Comparison of ENCODE assay signal across 28 cellular contexts in the genomic region with DNA sequence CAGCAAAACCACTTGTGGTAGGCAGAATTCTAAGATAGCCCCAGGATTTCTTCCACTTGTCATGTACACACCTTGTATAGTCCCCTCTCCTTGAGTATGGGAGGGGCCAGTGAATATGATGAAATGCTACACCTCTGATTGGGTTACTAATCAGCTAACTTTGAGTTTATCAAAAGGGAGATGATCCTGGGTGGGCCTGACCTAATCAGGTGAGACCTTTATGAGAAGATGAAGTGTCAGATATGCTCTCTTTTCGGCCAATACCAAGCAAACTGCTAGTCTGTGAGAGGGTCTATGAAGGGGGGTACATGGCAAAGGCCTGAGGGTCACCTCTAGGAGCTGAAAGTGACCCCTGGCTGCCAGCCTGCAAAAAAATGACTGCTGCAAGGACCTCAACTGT.
"Had no signal": no experiment of that assay in that cellular context is flagged by ENCODE, and none has a peak within 500 bp of the region (broad histone marks: within the 10 kb centered on the region; RNA-seq: fewer than 3 reads in every experiment).

No MANE protein-coding gene starts in this region.

- ATAC-seq: effector memory CD8-positive, alpha-beta T cell; esophagus mucosa; foreskin keratinocyte; gastrocnemius medialis; gastroesophageal sphincter; heart left ventricle; heart right ventricle had no signal

- H3K4me3 Mint-ChIP-seq: dendritic cell treated with granulocyte-macrophage colony-stimulating factor and Interleukin-4, amounts not matched to agents 40 ng/mL and 50 ng/mL, for 4 days; effector memory CD8-positive, alpha-beta T cell; endodermal cell had no signal

- H3K4me1 ChIP-seq: colonic mucosa, esophagus squamous epithelium, foreskin keratinocyte, gastrocnemius medialis, gastroesophageal sphincter, heart left ventricle, heart right ventricle had no signal

- H3K27me3 ChIP-seq: colonic mucosa, gastrocnemius medialis, hepatocyte had no signal

- H3K27ac Mint-ChIP-seq: dendritic cell treated with granulocyte-macrophage colony-stimulating factor and Interleukin-4, amounts not matched to agents 40 ng/mL and 50 ng/mL, for 4 days; effector memory CD8-positive, alpha-beta T cell; endodermal cell had no signal

- H3K9me3 ChIP-seq: colonic mucosa, esophagus squamous epithelium, gastrocnemius medialis, gastroesophageal sphincter, heart left ventricle, heart right ventricle had no signal

- H3K4me2 ChIP-seq: hepatocyte had no signal

- H3K36me3 ChIP-seq: colonic mucosa, esophagus squamous epithelium, gastrocnemius medialis, gastroesophageal sphincter, heart left ventricle, heart right ventricle had no signal

- H3K4me3 ChIP-seq: colonic mucosa, coronary artery, dorsolateral prefrontal cortex, esophagus squamous epithelium, gastrocnemius medialis, gastroesophageal sphincter, heart left ventricle, heart right ventricle, hepatocyte had no signal

- H3K79me2 ChIP-seq: hepatocyte had no signal

- H3K27ac ChIP-seq: colonic mucosa, coronary artery, dorsolateral prefrontal cortex, epithelial cell of prostate, esophagus squamous epithelium, foreskin keratinocyte, gastrocnemius medialis, gastroesophageal sphincter, heart left ventricle, heart right ventricle, hepatocyte had no signal

- FAIRE-seq: colon, endometrium, endothelial cell of umbilical vein had no signal

- H2AFZ ChIP-seq: hepatocyte had no signal

- H3K9me3 Mint-ChIP-seq: dendritic cell treated with granulocyte-macrophage colony-stimulating factor and Interleukin-4, amounts not matched to agents 40 ng/mL and 50 ng/mL, for 4 days; effector memory CD8-positive, alpha-beta T cell; endodermal cell had no signal

- DNase-seq: colonic mucosa; cortex of kidney; dermis blood vessel endothelial cell; dorsolateral prefrontal cortex; effector CD4-positive, alpha-beta T cell; effector CD8-positive, alpha-beta T cell; effector memory CD4-positive, alpha-beta T cell; effector memory CD8-positive, alpha-beta T cell; endodermal cell; erythroblast; esophagus squamous epithelium; foreskin fibroblast; foreskin keratinocyte; foreskin melanocyte; gastrocnemius medialis; glutamatergic neuron; head of caudate nucleus; heart left ventricle; heart right ventricle had no signal
